18 cellular contexts compared by ENCODE assay signal in genomic region chr2:12709207-12709522, GRCh38. TPM values are rescaled to one million over a fixed set of nuclear protein-coding genes. Genes with fewer than 3 reads are reported as not detected.
A peak's percentile ranks its signal among the peaks of the same experiment; 100 is the strongest.
DNase-seq lines count a peak whose midpoint lies in the region; ATAC-seq, FAIRE-seq and TF ChIP-seq lines count a peak whose summit lies in the region.
"Had no signal": no experiment of that assay in that cellular context is flagged by ENCODE, and none has a peak within 500 bp of the region (broad histone marks: within the 10 kb centered on the region; RNA-seq: fewer than 3 reads in every experiment).

No MANE protein-coding gene starts in this region.

- H3K9me3 Mint-ChIP-seq in memory B cell = peaks cover 2% of the 10 kb centered on the region

- ATAC-seq in GM18867 (IDR thresholded peaks at IDR 0.05; ENCODE audit: unreplicated experiment) = peak; percentile 78
- ATAC-seq in T-helper 17 cell = peak; percentile 95
- ATAC-seq in memory B cell (ENCODE audit: low read depth) = peak; percentile 60
- ATAC-seq: Panc1, right cardiac atrium had no signal

- peak; percentile 29 to 34 for DNase-seq in activated CD4-positive, alpha-beta T cell treated with anti-CD3 and anti-CD28 coated beads for 4 hours
- no peak for DNase-seq in activated CD4-positive, alpha-beta T cell treated with anti-CD3 and anti-CD28 coated beads for 1 hour
- DNase-seq in T-helper 17 cell (no peak), memory B cell (ENCODE audit: low spot score in 2 of 2) (no peak), retina (no peak), SK-N-DZ (ENCODE audit: low spot score) (no peak), GM12892 (ENCODE audit: insufficient read length) (no peak)
- DNase-seq: GDM1, left cardiac atrium, MM.1S, NCI-H187 treated with DMSO at 0.1 percent for 48 hours, NCI-H526, nucleus accumbens, right cardiac atrium had no signal

- H3K27ac Mint-ChIP-seq in T-helper 17 cell (peak overlapping the region; percentile 93), memory B cell (no peak overlapping the region)

- no peak overlapping the region for H3K4me3 Mint-ChIP-seq in T-helper 17 cell
- no peak overlapping the region for H3K4me3 Mint-ChIP-seq in memory B cell

- FAIRE-seq in GM12892 (lab: Jason Lieb, UNC) = no peak
- FAIRE-seq: H1 had no signal

- no peaks in the 10 kb centered on the region for H3K9me3 ChIP-seq in T-helper 17 cell (ENCODE audit: control insufficient read depth, low read length, poor library complexity, severe bottlenecking)
- H3K9me3 ChIP-seq: vagina had no signal

- H3K36me3 Mint-ChIP-seq in T-helper 17 cell (ENCODE audit: low read depth) (peaks cover 2% of the 10 kb centered on the region), memory B cell (no peaks in the 10 kb centered on the region)

- H3K4me1 Mint-ChIP-seq in T-helper 17 cell (peaks cover 57% of the 10 kb centered on the region), memory B cell (peaks cover 23% of the 10 kb centered on the region)

- H3K27me3 Mint-ChIP-seq in T-helper 17 cell (no peaks in the 10 kb centered on the region), memory B cell (no peaks in the 10 kb centered on the region)

- TF ChIP-seq POLR2A in GM12892 (IDR thresholded peaks at IDR 0.05; ENCODE audit: low read depth, low read length) = no peak

RNA-seq across cellular contexts. Expression of gene TRIB2, which starts 7.6 kb away (rescaled TPM):
- total RNA-seq in T-helper 17 cell = 100 to 1,000 TPM; 166 to 170 TPM
- 44.7 and 61.8 TPM in 2 replicates for polyA plus RNA-seq in SK-N-DZ (2014; cell fraction: cytosol; rRNA removed)
- polyA plus RNA-seq in SK-N-DZ (2014; cell fraction: nucleus; rRNA removed) = 77.1 and 79.1 TPM in 2 replicates
- 2.2 TPM for polyA plus RNA-seq in GM12892 (2012; ENCODE audit: missing spikeins)

Comparison
In these comparisons a context has a peak if more than half of its experiments do, and no peak if none do; other contexts are left out.
1. DNase-seq: peak in activated CD4-positive, alpha-beta T cell treated with anti-CD3 and anti-CD28 coated beads for 4 hours (2 of 2); none in activated CD4-positive, alpha-beta T cell treated with anti-CD3 and anti-CD28 coated beads for 1 hour (single experiment), T-helper 17 cell (0 of 3), memory B cell (0 of 2), retina (single experiment), SK-N-DZ (single experiment) and GM12892 (single experiment).
2. Peak in every context shown above with its lines, with median percentiles within 50 percentile points of each other: ATAC-seq.